ENCODE assay signal across 1 cellular context in the genomic region with DNA sequence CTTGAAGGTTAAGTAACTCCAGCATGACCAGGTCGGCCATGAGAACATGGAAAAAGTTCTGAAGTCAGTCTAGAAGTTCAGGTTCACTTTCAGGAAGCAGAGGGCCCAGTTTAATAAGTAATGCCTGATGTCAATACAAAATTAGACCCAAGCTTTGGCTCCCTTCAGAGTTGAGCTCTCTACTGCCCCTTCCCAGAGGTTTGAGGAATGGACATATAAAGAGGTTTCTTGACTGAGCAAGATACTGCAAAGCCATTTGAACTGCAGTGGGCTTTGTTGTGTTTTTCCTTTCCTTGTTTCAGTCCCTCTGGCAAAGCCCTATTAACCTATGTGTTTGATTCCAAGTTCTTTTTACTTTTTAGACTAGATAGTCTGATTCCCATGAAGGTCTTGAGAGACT.
TF ChIP-seq lines count a peak whose summit lies in the region.

No MANE protein-coding gene starts in this region.

TF ChIP-seq in H1, 55 proteins besides CTCF, POLR2A, EP300 and RAD21 (continued from another document):
- no peak for TF ChIP-seq EGR1 (IDR thresholded peaks at IDR 0.05; ENCODE audit: borderline replicate concordance, low read depth, low read length)
- no peak for TF ChIP-seq TBP (IDR thresholded peaks at IDR 0.05; ENCODE audit: low read depth, low read length)
- TF ChIP-seq SIX5 (IDR thresholded peaks at IDR 0.05; ENCODE audit: low read depth, low read length) = no peak
- TF ChIP-seq, protein P1, sequence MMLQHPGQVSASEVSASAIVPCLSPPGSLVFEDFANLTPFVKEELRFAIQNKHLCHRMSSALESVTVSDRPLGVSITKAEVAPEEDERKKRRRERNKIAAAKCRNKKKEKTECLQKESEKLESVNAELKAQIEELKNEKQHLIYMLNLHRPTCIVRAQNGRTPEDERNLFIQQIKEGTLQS (IDR thresholded peaks at IDR 0.05; ENCODE audit: insufficient read depth, low read depth, low read length) = no peak
- no peak for TF ChIP-seq ASH2L (IDR thresholded peaks at IDR 0.05; ENCODE audit: low read length)
- no peak for TF ChIP-seq SP2 (IDR thresholded peaks at IDR 0.05; ENCODE audit: low read length)
- TF ChIP-seq, protein P2, sequence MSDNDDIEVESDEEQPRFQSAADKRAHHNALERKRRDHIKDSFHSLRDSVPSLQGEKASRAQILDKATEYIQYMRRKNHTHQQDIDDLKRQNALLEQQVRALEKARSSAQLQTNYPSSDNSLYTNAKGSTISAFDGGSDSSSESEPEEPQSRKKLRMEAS (IDR thresholded peaks at IDR 0.05) = no peak
- TF ChIP-seq BCL11A (IDR thresholded peaks at IDR 0.05; ENCODE audit: low read depth in 2 of 2, low read length in 2 of 2) = no peak
- TF ChIP-seq SIRT6 (IDR thresholded peaks at IDR 0.05; ENCODE audit: low read length) = no peak
- TF ChIP-seq MAFK (IDR thresholded peaks at IDR 0.05; ENCODE audit: low read depth, low read length) = no peak
- no peak for TF ChIP-seq POLR2AphosphoS5 (IDR thresholded peaks at IDR 0.05; ENCODE audit: low read depth, low read length)
